In the genomic region with DNA sequence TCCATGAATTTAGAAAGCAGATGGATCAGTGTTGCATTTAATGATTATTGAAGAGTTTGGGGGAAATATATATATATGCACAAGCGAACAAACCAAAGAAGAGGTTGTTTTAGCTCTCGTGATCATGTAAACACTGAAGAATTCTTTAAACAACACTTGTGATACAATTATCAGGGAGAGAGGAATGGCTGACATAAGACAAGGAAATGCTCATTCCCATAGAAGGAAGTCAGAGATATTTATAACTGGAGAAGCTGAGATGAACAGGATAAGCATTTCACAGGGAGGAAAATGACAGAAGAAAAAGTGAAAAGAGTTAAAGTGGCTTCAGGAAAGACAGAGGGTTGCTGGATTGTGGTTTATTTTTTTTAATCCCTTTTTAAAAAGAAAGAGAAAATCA, we compare ENCODE assay signal across 16 cellular contexts.
"Had no signal": no experiment of that assay in that cellular context is flagged by ENCODE, and none has a peak within 500 bp of the region (broad histone marks: within the 10 kb centered on the region; RNA-seq: fewer than 3 reads in every experiment).

No MANE protein-coding gene starts in this region.

- H3K4me3 Mint-ChIP-seq: activated CD4-positive, alpha-beta T cell treated with anti-CD3 and anti-CD28 coated beads, Interleukin-2, amount 10 ng/mL, durations not matched to agents 7 days and 5 days; natural killer cell had no signal

- H3K9me3 ChIP-seq: right atrium auricular region, transverse colon had no signal

- H3K27ac ChIP-seq: coronary artery, right atrium auricular region had no signal

- H3K9me3 Mint-ChIP-seq: activated CD4-positive, alpha-beta T cell treated with anti-CD3 and anti-CD28 coated beads, Interleukin-2, amount 10 ng/mL, durations not matched to agents 7 days and 5 days; natural killer cell had no signal

- H3K36me3 ChIP-seq: right atrium auricular region, transverse colon had no signal

- ATAC-seq: esophagus mucosa; natural killer cell; stimulated activated naive CD8-positive, alpha-beta T cell treated with anti-CD3 and anti-CD28 coated beads, Interleukin-15, Interleukin-2, amounts not matched to agents 100 U/mL and 50 U/mL, for 24 hours had no signal

- H3K4me3 ChIP-seq: coronary artery, right atrium auricular region, transverse colon had no signal

- DNase-seq: activated CD4-positive, alpha-beta T cell treated with anti-CD3 and anti-CD28 coated beads, Interleukin-2, amount 10 ng/mL, durations not matched to agents 7 days and 5 days; activated CD4-positive, CD25-positive, alpha-beta regulatory T cell; activated naive CD4-positive, alpha-beta T cell treated with Interleukin-2 at 50 U/mL for 16 hours; central memory CD4-positive, alpha-beta T cell; islet precursor cell; natural killer cell; nucleus accumbens; small intestine; stimulated activated CD4-positive, alpha-beta T cell treated with anti-CD3 and anti-CD28 coated beads, Interleukin-4, amount 100 ng/mL, for 4 hours; stimulated activated CD8-positive, alpha-beta memory T cell treated with anti-CD3 and anti-CD28 coated beads, Interleukin-4, amount 100 ng/mL, for 48 hours; stimulated activated naive CD8-positive, alpha-beta T cell treated with anti-CD3 and anti-CD28 coated beads, Interleukin-15, Interleukin-2, amounts not matched to agents 100 U/mL and 50 U/mL, for 24 hours; transverse colon had no signal

- H3K36me3 Mint-ChIP-seq: natural killer cell had no signal

- H3K27me3 ChIP-seq: right atrium auricular region had no signal

- H3K27ac Mint-ChIP-seq: activated CD4-positive, alpha-beta T cell treated with anti-CD3 and anti-CD28 coated beads, Interleukin-2, amount 10 ng/mL, durations not matched to agents 7 days and 5 days; natural killer cell; progenitor cell of endocrine pancreas had no signal
